18 cellular contexts compared by ENCODE assay signal in the genomic region with DNA sequence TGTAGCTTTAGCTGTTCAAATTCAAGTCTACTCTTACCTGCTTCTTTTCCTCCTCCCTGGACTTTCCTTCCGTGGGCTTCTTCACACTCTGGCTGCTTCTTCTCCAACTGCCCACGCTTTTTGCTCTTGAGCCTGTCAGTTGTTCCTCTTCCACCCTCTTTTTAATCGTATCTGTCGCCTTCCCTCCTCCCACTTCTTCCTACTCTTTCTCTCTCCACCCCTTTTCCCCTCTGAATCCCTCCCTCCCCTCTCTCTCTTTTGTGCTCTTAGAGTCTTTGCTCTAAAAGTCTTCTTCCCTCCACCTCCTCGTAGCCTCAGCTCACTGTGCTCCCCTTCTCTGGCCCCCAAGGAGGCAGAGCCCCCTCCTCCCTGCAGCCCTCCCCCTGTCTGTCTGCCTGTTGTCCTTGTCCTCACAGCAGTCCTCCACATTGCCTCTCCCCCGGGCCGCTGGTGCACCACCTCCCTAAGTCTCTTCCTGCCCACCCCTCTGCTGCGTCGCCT. TPM values are rescaled to one million over a fixed set of nuclear protein-coding genes. Genes with fewer than 3 reads are reported as not detected.
DNase-seq lines count a peak whose midpoint lies in the region; ATAC-seq, FAIRE-seq and TF ChIP-seq lines count a peak whose summit lies in the region.
"Had no signal": no experiment of that assay in that cellular context is flagged by ENCODE, and none has a peak within 500 bp of the region (broad histone marks: within the 10 kb centered on the region; RNA-seq: fewer than 3 reads in every experiment).

No MANE protein-coding gene starts in this region.

- H3K9me3 ChIP-seq in HUES48 (ENCODE audit: control insufficient read depth, insufficient read depth, low read length) = no peaks in the 10 kb centered on the region
- H3K9me3 ChIP-seq in left lung = no peaks in the 10 kb centered on the region
- no peaks in the 10 kb centered on the region for H3K9me3 ChIP-seq in subcutaneous abdominal adipose tissue (ENCODE audit: control insufficient read depth in 5 of 5, low read length in 5 of 5)
- H3K9me3 ChIP-seq: BE2C, ovary had no signal

- peak; percentile 43 for ATAC-seq in left lung
- no peak for ATAC-seq in HG03469 (IDR thresholded peaks at IDR 0.05; ENCODE audit: unreplicated experiment)
- ATAC-seq: activated T-cell treated with anti-CD3 and anti-CD28 coated beads, Interleukin-2, amount 50 U/mL, for 72 hours; stimulated activated naive CD8-positive, alpha-beta T cell treated with anti-CD3 and anti-CD28 coated beads, Interleukin-15, amount 100 ng/mL, for 72 hours had no signal

- no peak overlapping the region for H3K27ac ChIP-seq in HUES48 (ENCODE audit: low read depth, low read length)
- H3K27ac ChIP-seq in coronary artery = peak overlapping the region; percentile 85 to 95
- H3K27ac ChIP-seq in left lung = peak overlapping the region in 1 of 2 donors; percentile 46
- no peak overlapping the region for H3K27ac ChIP-seq in subcutaneous abdominal adipose tissue (ENCODE audit: low read depth, low read length)
- H3K27ac ChIP-seq: ovary had no signal

- no peak overlapping the region for H3K9ac ChIP-seq in HUES48 (ENCODE audit: low read depth, low read length)
- H3K9ac ChIP-seq in subcutaneous abdominal adipose tissue (ENCODE audit: low read length in 5 of 5) = no peak overlapping the region

- peaks cover 5% of the 10 kb centered on the region; the same call in 1 of the 2 replicates for H3K4me1 ChIP-seq in HUES48 (ENCODE audit: control insufficient read depth, insufficient read depth, low read length)
- peaks cover 0 to 14% of the 10 kb centered on the region in 2 donors for H3K4me1 ChIP-seq in left lung
- peaks cover 9 to 50% (median 41%) of the 10 kb centered on the region in 5 donors for H3K4me1 ChIP-seq in subcutaneous abdominal adipose tissue (ENCODE audit: control insufficient read depth in 5 of 5, insufficient read depth in 5 of 5, low read length in 5 of 5)

- peak overlapping the region; percentile 18; the same call in 1 of the 2 replicates for H3K4me3 ChIP-seq in HUES48 (ENCODE audit: low read depth, low read length)
- peak overlapping the region; percentile 61 for H3K4me3 ChIP-seq in coronary artery
- peak overlapping the region; percentile 32 to 33 for H3K4me3 ChIP-seq in left lung
- H3K4me3 ChIP-seq in subcutaneous abdominal adipose tissue (ENCODE audit: low read depth in 1 of 5, low read length in 5 of 5) = peak overlapping the region in 3 of 5 donors; percentile 39 to 53 (median 46)
- H3K4me3 ChIP-seq: ovary had no signal

- no peaks in the 10 kb centered on the region for H3K36me3 ChIP-seq in HUES48 (ENCODE audit: control insufficient read depth, insufficient read depth, low read length)
- H3K36me3 ChIP-seq in left lung = no peaks in the 10 kb centered on the region
- no peaks in the 10 kb centered on the region for H3K36me3 ChIP-seq in subcutaneous abdominal adipose tissue (ENCODE audit: control insufficient read depth in 5 of 5, insufficient read depth in 5 of 5, low read length in 5 of 5)
- H3K36me3 ChIP-seq: BE2C, ovary had no signal

- DNase-seq in coronary artery (ENCODE audit: low spot score) = no peak
- no peak for DNase-seq in left lung
- DNase-seq in NCI-H526 (lab: John Stamatoyannopoulos, UW) = no peak
- DNase-seq in D721Med (ENCODE audit: insufficient read length, low spot score) = no peak
- no peak for DNase-seq in NCI-H146 treated with DMSO at 0.1 percent for 48 hours (lab: John Stamatoyannopoulos, UW; ENCODE audit: unreplicated experiment)
- DNase-seq: activated CD4-positive, alpha-beta T cell treated with anti-CD3 and anti-CD28 coated beads, Interleukin-2, amount 50 U/mL, for 1 hour; activated T-cell treated with anti-CD3 and anti-CD28 coated beads, Interleukin-2, amount 50 U/mL, for 72 hours; BE2C; cerebellar nuclear complex; DMS79 treated with DMSO at 0.1 percent for 48 hours; NCI-H748 treated with DMSO at 0.1 percent for 48 hours; ovary; RPMI8226; stimulated activated naive CD8-positive, alpha-beta T cell treated with anti-CD3 and anti-CD28 coated beads, Interleukin-15, amount 100 ng/mL, for 72 hours had no signal

- no peak for FAIRE-seq in D721Med (lab: Jason Lieb, UNC)
- FAIRE-seq: HTR-8/SVneo had no signal

- H3K27me3 ChIP-seq in HUES48 (ENCODE audit: control insufficient read depth, insufficient read depth, low read length) (no peaks in the 10 kb centered on the region), left lung (no peaks in the 10 kb centered on the region), subcutaneous abdominal adipose tissue (ENCODE audit: control insufficient read depth in 5 of 5, insufficient read depth in 4 of 5, low read length in 5 of 5) (no peaks in the 10 kb centered on the region)
- H3K27me3 ChIP-seq: ovary had no signal

- intact Hi-C loops in left lung (cut with DNase I) = no loop called here

- TF ChIP-seq CTCF in coronary artery (IDR thresholded peaks at IDR 0.05) (no peak), left lung (IDR thresholded peaks at IDR 0.05) (no peak), D721Med (IDR thresholded peaks at IDR 0.05; ENCODE audit: insufficient read depth, missing control alignments) (no peak)

RNA-seq across cellular contexts. Expression of a gene that starts 12.9 kb away (rescaled TPM):
- total RNA-seq in left lung = 100 to 1,000 TPM in 1 of 2 donors, 10 to 100 TPM in 1; 68.2 to 109 TPM
- total RNA-seq: activated T-cell treated with anti-CD3 and anti-CD28 coated beads, Interleukin-2, amount 50 U/mL, for 72 hours had no signal

Comparison
In these comparisons a context has a peak if more than half of its experiments do, and no peak if none do; other contexts are left out.
1. H3K27ac ChIP-seq: peak in coronary artery (2 of 2); none in HUES48 (single experiment) and subcutaneous abdominal adipose tissue (single experiment).
2. Peak in every context shown above with its lines, with median percentiles within 50 percentile points of each other: H3K4me3 ChIP-seq.